ENCODE assay signal across 8 cellular contexts in genomic region chr12:62799126-62799736, GRCh38.
DNase-seq lines count a peak whose midpoint lies in the region; ATAC-seq and TF ChIP-seq lines count a peak whose summit lies in the region.

No MANE protein-coding gene starts in this region.

- no peak for TF ChIP-seq EP300 in upper lobe of left lung (IDR thresholded peaks at IDR 0.05)

- H3K27me3 ChIP-seq in upper lobe of left lung: no peaks in the 10 kb centered on the region

- TF ChIP-seq CTCF in upper lobe of left lung (IDR thresholded peaks at IDR 0.05): peak; percentile 76 to 98 (median 86)

- peak overlapping the region in 1 of 6 donors; percentile 82 for H3K27ac Mint-ChIP-seq in naive B cell

- peaks cover 0 to 4% (median 0%) of the 10 kb centered on the region in 3 donors for H3K27me3 Mint-ChIP-seq in naive B cell

- H3K9me3 Mint-ChIP-seq in naive B cell: no peaks in the 10 kb centered on the region

- H3K4me1 ChIP-seq in upper lobe of left lung: peaks cover 0 to 1% (median under 1%) of the 10 kb centered on the region in 4 donors

- H3K9me3 ChIP-seq in upper lobe of left lung: no peaks in the 10 kb centered on the region

- no peak overlapping the region for H3K4me3 Mint-ChIP-seq in naive B cell

- H3K27ac ChIP-seq in upper lobe of left lung: no peak overlapping the region

- H3K4me1 Mint-ChIP-seq in naive B cell: no peaks in the 10 kb centered on the region

- peaks cover 0 to 4% (median 0%) of the 10 kb centered on the region in 4 donors for H3K36me3 ChIP-seq in upper lobe of left lung

- no peak overlapping the region for H3K4me3 ChIP-seq in upper lobe of left lung

- DNase-seq in DMS 273 treated with DMSO at 0.1 percent for 48 hours (lab: John Stamatoyannopoulos, UW) (peak; percentile 6), NCI-H446 treated with DMSO at 0.1 percent for 48 hours (lab: John Stamatoyannopoulos, UW) (peak; percentile 40), erythroblast (lab: John Stamatoyannopoulos, UW) (peak; percentile 58 to 79), naive B cell (peak; percentile 47), upper lobe of left lung (peak in 1 of 2 donors; percentile 30)
- DNase-seq in activated CD4-positive, alpha-beta T cell treated with anti-CD3 and anti-CD28 coated beads, Interleukin-2, amount 50 U/mL, for 48 hours: peak; percentile 43 to 65

- peak; percentile 91 for ATAC-seq in GM19438 (IDR thresholded peaks at IDR 0.05; ENCODE audit: low read depth, unreplicated experiment)
- ATAC-seq in HG03442 (IDR thresholded peaks at IDR 0.05; ENCODE audit: unreplicated experiment): peak; percentile 85
- ATAC-seq in naive B cell (ENCODE audit: low read depth in 2 of 2): peak; percentile 78
- ATAC-seq in upper lobe of left lung (ENCODE audit: low FRiP score in 2 of 2): peak in 1 of 2 donors; percentile 87

- TF ChIP-seq POLR2A in erythroblast (IDR thresholded peaks at IDR 0.05; ENCODE audit: low read length) (no peak), upper lobe of left lung (IDR thresholded peaks at IDR 0.05) (no peak)

- WGBS in upper lobe of left lung, 2 donors: 34 to 36% methylated on average over 2 of the region's 2 CpGs

- H3K36me3 Mint-ChIP-seq in naive B cell: no peaks in the 10 kb centered on the region
